ENCODE assay signal across 8 cellular contexts in genomic region chr7:134892002-134892693, GRCh38.
A peak's percentile ranks its signal among the peaks of the same experiment; 100 is the strongest.
DNase-seq lines count a peak whose midpoint lies in the region; ATAC-seq and TF ChIP-seq lines count a peak whose summit lies in the region.

No MANE protein-coding gene starts in this region.

- peak overlapping the region; percentile 83 for H3K27ac Mint-ChIP-seq in chondrocyte (ENCODE audit: unreplicated experiment)

- peaks cover 93% of the 10 kb centered on the region for H3K4me1 Mint-ChIP-seq in chondrocyte (ENCODE audit: low read depth)

- H3K4me1 ChIP-seq in stomach smooth muscle (ENCODE audit: control insufficient read depth, insufficient read depth, low read length) = peaks cover 45% of the 10 kb centered on the region

- H3K27me3 ChIP-seq in stomach smooth muscle (ENCODE audit: control insufficient read depth in 1 of 2, insufficient read depth in 2 of 2, low read length in 2 of 2) = no peaks in the 10 kb centered on the region

- H3K36me3 ChIP-seq in stomach smooth muscle (ENCODE audit: control insufficient read depth in 2 of 2, insufficient read depth in 2 of 2, low read length in 2 of 2) = peaks cover 11 to 28% of the 10 kb centered on the region in 2 donors

- no peak for ATAC-seq in HG03095 (IDR thresholded peaks at IDR 0.05; ENCODE audit: unreplicated experiment)
- ATAC-seq in HG02973 (IDR thresholded peaks at IDR 0.05; ENCODE audit: unreplicated experiment) = no peak
- no peak for ATAC-seq in GM19351 (IDR thresholded peaks at IDR 0.05; ENCODE audit: unreplicated experiment)

- H3K4me3 Mint-ChIP-seq in chondrocyte (ENCODE audit: unreplicated experiment) = peak overlapping the region; percentile 60

- H3K27me3 Mint-ChIP-seq in chondrocyte (ENCODE audit: low read depth) = no peaks in the 10 kb centered on the region

- peak overlapping the region; percentile 53 to 72 for H3K4me3 ChIP-seq in stomach smooth muscle (ENCODE audit: low read length in 2 of 2)

- H3K9me3 ChIP-seq in stomach smooth muscle (ENCODE audit: control insufficient read depth in 2 of 2, low read length in 2 of 2) = peaks cover 0 to 3% of the 10 kb centered on the region in 2 donors

- H3K36me3 Mint-ChIP-seq in chondrocyte (ENCODE audit: low read depth) = peaks cover 41% of the 10 kb centered on the region

- POLR2A ChIA-PET in HEK293T (lab: Yijun Ruan, JAX) = interaction anchor here (2.4 kb wide), 1 partner anchor 95 kb away, joined by 9 read pairs; the partner anchor contains the start of gene AGBL3

- no peak for TF ChIP-seq CTCF in chondrocyte (IDR thresholded peaks at IDR 0.05)

- H3K9me3 Mint-ChIP-seq in chondrocyte (ENCODE audit: low read depth) = no peaks in the 10 kb centered on the region

- no peak for DNase-seq in HEK293T (ENCODE audit: extremely low spot score)
- DNase-seq in chondrocyte (ENCODE audit: low spot score) = no peak
- DNase-seq in left kidney (ENCODE audit: low read depth, low spot score) = peak; percentile 54
- DNase-seq in T-helper 2 cell = no peak

- H3K27ac ChIP-seq in stomach smooth muscle (ENCODE audit: low read length) = peak overlapping the region; percentile 77

- peak overlapping the region; percentile 38 to 53 for H3K9ac ChIP-seq in stomach smooth muscle (ENCODE audit: low read length in 2 of 2)

- CTCF ChIA-PET in HEK293T (lab: Yijun Ruan, JAX) = no interaction called here

TF ChIP-seq in HEK293T, 16 proteins besides CTCF, POLR2A, EP300 and RAD21:
- no peak for TF ChIP-seq NFRKB (IDR thresholded peaks at IDR 0.05)
- TF ChIP-seq ELF4 (IDR thresholded peaks at IDR 0.05) = no peak
- peak; percentile 61; the same call in 1 of the 2 replicates for TF ChIP-seq HDGF (IDR thresholded peaks at IDR 0.05; ENCODE audit: borderline replicate concordance)
- no peak for TF ChIP-seq FOXM1 (IDR thresholded peaks at IDR 0.05; ENCODE audit: borderline replicate concordance)
- TF ChIP-seq L3MBTL2 (conservative IDR thresholded peaks at IDR 0.05) = no peak
- no peak for TF ChIP-seq FOXK2 (IDR thresholded peaks at IDR 0.05)
